In the genomic region with DNA sequence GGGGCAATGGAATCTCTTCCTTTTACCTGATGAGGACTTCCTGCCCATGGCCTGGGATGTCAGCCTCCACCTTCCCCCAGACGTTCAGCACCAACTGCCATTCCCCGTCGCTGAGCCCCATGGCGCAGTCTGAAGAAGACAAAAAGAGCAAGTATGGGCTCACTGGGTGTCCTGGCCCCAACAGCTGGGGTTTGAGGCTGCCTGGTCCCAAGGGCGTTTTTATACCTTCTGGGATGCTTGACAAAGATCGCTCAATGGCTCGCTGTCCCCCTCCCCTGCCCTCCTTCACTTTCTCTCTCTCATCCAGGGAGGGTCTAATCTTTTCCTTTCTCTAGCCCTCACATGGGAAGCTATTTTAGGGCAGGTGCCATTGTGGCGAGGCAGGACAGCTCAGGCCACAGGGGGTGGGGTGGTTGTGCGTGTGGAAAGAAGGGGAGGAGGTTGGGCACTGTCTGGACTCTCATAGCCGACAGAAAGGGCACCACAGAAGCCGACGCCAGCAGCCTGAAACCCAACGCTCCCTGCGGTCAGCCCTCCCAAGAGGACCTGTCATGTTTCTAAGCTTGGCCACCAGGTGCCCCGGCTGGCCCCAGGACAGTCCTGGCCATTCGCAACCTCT, we compare ENCODE assay signal across 18 cellular contexts. TPM values are rescaled to one million over a fixed set of nuclear protein-coding genes. Genes with fewer than 3 reads are reported as not detected.
"Had no signal": no experiment of that assay in that cellular context is flagged by ENCODE, and none has a peak within 500 bp of the region (broad histone marks: within the 10 kb centered on the region; RNA-seq: fewer than 3 reads in every experiment).

A gene (minus strand): TSS at position 193 of the 619 bp plus-strand sequence. CDS start 72 bp downstream, at position 121.

- DNase-seq: activated CD4-positive, alpha-beta memory T cell treated with anti-CD3 and anti-CD28 coated beads, Interleukin-2, amount 10 ng/mL, durations not matched to agents 7 days and 5 days; activated CD4-positive, alpha-beta T cell treated with anti-CD3 and anti-CD28 coated beads for 36 hours; activated CD8-positive, alpha-beta memory T cell treated with anti-CD3 and anti-CD28 coated beads, Interleukin-2, amount 50 U/mL, for 48 hours; activated naive CD4-positive, alpha-beta T cell treated with anti-CD3 and anti-CD28 coated beads, Interleukin-2, amount 10 ng/mL, durations not matched to agents 7 days and 5 days; body of pancreas; cerebellar nuclear complex; effector memory CD8-positive, alpha-beta T cell; erythroblast; mesenchymal stem cell; stimulated activated CD4-positive, alpha-beta T cell treated with anti-CD3 and anti-CD28 coated beads, Interleukin-4, amount 100 ng/mL, for 4 hours; stomach; T-cell; T1000; WERI-Rb-1 had no signal

- H3K4me3 Mint-ChIP-seq: activated CD4-positive, alpha-beta memory T cell treated with anti-CD3 and anti-CD28 coated beads, Interleukin-2, amount 10 ng/mL, durations not matched to agents 7 days and 5 days; activated CD4-positive, alpha-beta T cell treated with anti-CD3 and anti-CD28 coated beads for 36 hours; activated naive CD4-positive, alpha-beta T cell treated with anti-CD3 and anti-CD28 coated beads, Interleukin-2, amount 10 ng/mL, durations not matched to agents 7 days and 5 days; dendritic cell treated with granulocyte-macrophage colony-stimulating factor and Interleukin-4, amounts not matched to agents 40 ng/mL and 50 ng/mL, for 4 days; effector memory CD8-positive, alpha-beta T cell; T-cell had no signal

- H3K4me3 ChIP-seq: body of pancreas, stomach, thoracic aorta had no signal

- H3K27ac ChIP-seq: body of pancreas, stomach, thoracic aorta, WERI-Rb-1 had no signal

- H3K27me3 Mint-ChIP-seq: effector memory CD8-positive, alpha-beta T cell; T-cell had no signal

- H3K27me3 ChIP-seq: body of pancreas, stomach had no signal

- ATAC-seq: activated CD4-positive, alpha-beta T cell treated with anti-CD3 and anti-CD28 coated beads for 36 hours; body of pancreas; effector memory CD8-positive, alpha-beta T cell; left lobe of liver; T-cell had no signal

- H3K27ac Mint-ChIP-seq: activated CD4-positive, alpha-beta memory T cell treated with anti-CD3 and anti-CD28 coated beads, Interleukin-2, amount 10 ng/mL, durations not matched to agents 7 days and 5 days; activated CD4-positive, alpha-beta T cell treated with anti-CD3 and anti-CD28 coated beads for 36 hours; activated naive CD4-positive, alpha-beta T cell treated with anti-CD3 and anti-CD28 coated beads, Interleukin-2, amount 10 ng/mL, durations not matched to agents 7 days and 5 days; dendritic cell treated with granulocyte-macrophage colony-stimulating factor and Interleukin-4, amounts not matched to agents 40 ng/mL and 50 ng/mL, for 4 days; effector memory CD8-positive, alpha-beta T cell; T-cell had no signal

- H3K36me3 ChIP-seq: stomach, thoracic aorta, WERI-Rb-1 had no signal

- H3K36me3 Mint-ChIP-seq: activated naive CD4-positive, alpha-beta T cell treated with anti-CD3 and anti-CD28 coated beads, Interleukin-2, amount 10 ng/mL, durations not matched to agents 7 days and 5 days; T-cell had no signal

- H3K9me3 ChIP-seq: body of pancreas, stomach, thoracic aorta had no signal

- H3K9me3 Mint-ChIP-seq: activated CD4-positive, alpha-beta memory T cell treated with anti-CD3 and anti-CD28 coated beads, Interleukin-2, amount 10 ng/mL, durations not matched to agents 7 days and 5 days; activated naive CD4-positive, alpha-beta T cell treated with anti-CD3 and anti-CD28 coated beads, Interleukin-2, amount 10 ng/mL, durations not matched to agents 7 days and 5 days; dendritic cell treated with granulocyte-macrophage colony-stimulating factor and Interleukin-4, amounts not matched to agents 40 ng/mL and 50 ng/mL, for 4 days; effector memory CD8-positive, alpha-beta T cell; T-cell had no signal

RNA-seq across cellular contexts. Expression of the gene that starts here (rescaled TPM):
- total RNA-seq: activated CD4-positive, alpha-beta memory T cell treated with anti-CD3 and anti-CD28 coated beads, Interleukin-2, amount 10 ng/mL, durations not matched to agents 7 days and 5 days; activated CD4-positive, alpha-beta T cell treated with anti-CD3 and anti-CD28 coated beads for 36 hours; osteocyte; T-cell; thoracic aorta had no signal
